Comparison of ENCODE assay signal across 27 cellular contexts in genomic region chr1:156644640-156645039, GRCh38. TPM values are rescaled to one million over a fixed set of nuclear protein-coding genes. Genes with fewer than 3 reads are reported as not detected.
"Had no signal": no experiment of that assay in that cellular context is flagged by ENCODE, and none has a peak within 500 bp of the region (broad histone marks: within the 10 kb centered on the region; RNA-seq: fewer than 3 reads in every experiment).

No MANE protein-coding gene starts in this region.

- H3K9me3 Mint-ChIP-seq: activated naive CD8-positive, alpha-beta T cell treated with anti-CD3 and anti-CD28 coated beads, Interleukin-2, amount 10 ng/mL, durations not matched to agents 7 days and 5 days; naive B cell; stimulated activated naive B cell treated with anti-CD40 and anti-IgM and Interleukin-4, amounts not matched to agents 10 μg/mL and 1 μg/mL and 100 μg/mL, for 72 hours; T-cell had no signal

- H3K36me3 ChIP-seq: heart right ventricle, lower lobe of right lung, sigmoid colon, uterus, WERI-Rb-1 had no signal

- DNase-seq: activated CD4-positive, CD25-positive, alpha-beta regulatory T cell treated with anti-CD3 and anti-CD28 coated beads, Interleukin-2, amount 50 U/mL, for 72 hours; activated naive CD4-positive, alpha-beta T cell treated with Interleukin-2 at 50 U/mL for 16 hours; activated T-cell treated with anti-CD3 and anti-CD28 coated beads, Interleukin-2, amount 50 U/mL, for 1 hour; effector CD4-positive, alpha-beta T cell; erythroblast; foreskin fibroblast; heart right ventricle; lower lobe of right lung; mesendoderm; naive B cell; occipital lobe; sigmoid colon; stimulated activated CD4-positive, alpha-beta T cell treated with anti-CD3 and anti-CD28 coated beads, Interleukin-15, amount 100 ng/mL, for 24 hours; stimulated activated naive B cell treated with anti-CD40 and anti-IgM and Interleukin-4, amounts not matched to agents 10 μg/mL and 1 μg/mL and 100 μg/mL, for 72 hours; T-cell; testis; trophoblast cell; uterus; WERI-Rb-1 had no signal

- H3K27ac ChIP-seq: heart right ventricle, lower lobe of right lung, sigmoid colon, testis, uterus, WERI-Rb-1 had no signal

- H3K4me2 ChIP-seq: smooth muscle cell had no signal

- H3K27me3 ChIP-seq: testis, uterus had no signal

- ATAC-seq: heart right ventricle, left lobe of liver had no signal

- H3K9me3 ChIP-seq: heart right ventricle, lower lobe of right lung, sigmoid colon, testis, uterus had no signal

- FAIRE-seq: keratinocyte, TTC549 had no signal

- H3K4me3 ChIP-seq: heart right ventricle, lower lobe of right lung, sigmoid colon, smooth muscle cell, testis, uterus had no signal

- H3K36me3 Mint-ChIP-seq: activated naive CD8-positive, alpha-beta T cell treated with anti-CD3 and anti-CD28 coated beads, Interleukin-2, amount 10 ng/mL, durations not matched to agents 7 days and 5 days; stimulated activated naive B cell treated with anti-CD40 and anti-IgM and Interleukin-4, amounts not matched to agents 10 μg/mL and 1 μg/mL and 100 μg/mL, for 72 hours; T-cell had no signal

- H3K27ac Mint-ChIP-seq: activated naive CD8-positive, alpha-beta T cell treated with anti-CD3 and anti-CD28 coated beads, Interleukin-2, amount 10 ng/mL, durations not matched to agents 7 days and 5 days; stimulated activated naive B cell treated with anti-CD40 and anti-IgM and Interleukin-4, amounts not matched to agents 10 μg/mL and 1 μg/mL and 100 μg/mL, for 72 hours; T-cell had no signal

RNA-seq across cellular contexts. Expression of gene BCAN, which starts 2.7 kb away (rescaled TPM):
- total RNA-seq: activated naive CD8-positive, alpha-beta T cell treated with anti-CD3 and anti-CD28 coated beads, Interleukin-2, amount 10 ng/mL, durations not matched to agents 7 days and 5 days; fibroblast of lung; left lobe of liver; lower lobe of right lung; smooth muscle cell; T-cell had no signal
- polyA plus RNA-seq: keratinocyte, neural cell had no signal

RNA-seq across cellular contexts. Expression of gene HAPLN2, which starts 25.4 kb away (rescaled TPM):
- total RNA-seq: fibroblast of lung, left lobe of liver, occipital lobe, renal cortical epithelial cell, smooth muscle cell had no signal
- polyA plus RNA-seq: fibroblast of lung, keratinocyte had no signal

RNA-seq across cellular contexts. Expression of gene NES, which starts 32.6 kb away (rescaled TPM):
- total RNA-seq: activated naive CD8-positive, alpha-beta T cell treated with anti-CD3 and anti-CD28 coated beads, Interleukin-2, amount 10 ng/mL, durations not matched to agents 7 days and 5 days had no signal
- polyA plus RNA-seq: keratinocyte had no signal
